In genomic region chr4:77193511-77194236, GRCh38 we compare ENCODE assay signal across 8 cellular contexts. TPM values are rescaled to one million over a fixed set of nuclear protein-coding genes. Genes with fewer than 3 reads are reported as not detected.
A peak's percentile ranks its signal among the peaks of the same experiment; 100 is the strongest.
DNase-seq lines count a peak whose midpoint lies in the region; ATAC-seq, FAIRE-seq and TF ChIP-seq lines count a peak whose summit lies in the region.

No MANE protein-coding gene starts in this region.

- peak overlapping the region; percentile 47 for H3K9ac ChIP-seq in OCI-LY3 (ENCODE audit: low read length)

- H3K36me3 ChIP-seq in OCI-LY3 (replicated peaks; ENCODE audit: low read depth, low read length), result no peaks in the 10 kb centered on the region

- H3K27me3 ChIP-seq in OCI-LY3 (ENCODE audit: low read depth, low read length), result peaks cover 15% of the 10 kb centered on the region

- H3K9me3 ChIP-seq in OCI-LY3 (ENCODE audit: insufficient read depth, low read length), result no peaks in the 10 kb centered on the region

- H3K79me2 ChIP-seq in OCI-LY3 (ENCODE audit: low read length), result no peaks in the 10 kb centered on the region

- H3K4me1 ChIP-seq in OCI-LY3 (ENCODE audit: low read length), result peaks cover 23% of the 10 kb centered on the region

- peak overlapping the region; percentile 80 for H3K4me2 ChIP-seq in OCI-LY3 (ENCODE audit: low read length)

- H4K20me1 ChIP-seq in OCI-LY3 (ENCODE audit: insufficient read depth, low read length), result no peaks in the 10 kb centered on the region

- H2AFZ ChIP-seq in OCI-LY3 (ENCODE audit: low read depth, low read length), result peak overlapping the region; percentile 80

- peak; percentile 78 for DNase-seq in GM12892 (ENCODE audit: insufficient read length)
- peak; percentile 53 for DNase-seq in activated T-helper 9 cell treated with anti-CD3 and anti-CD28 coated beads, Interleukin-2, amount 50 U/mL, for 16 hours (ENCODE audit: low read depth)
- DNase-seq in lower leg skin (ENCODE audit: low spot score in 2 of 2), result peak; percentile 55 to 90
- peak; percentile 41 to 75 for DNase-seq in stimulated activated CD8-positive, alpha-beta memory T cell treated with anti-CD3 and anti-CD28 coated beads, Interleukin-7, amount 100 ng/mL, for 48 hours (ENCODE audit: extremely low read depth in 1 of 2, low read depth in 1 of 2)
- no peak for DNase-seq in NCI-H1694 treated with DMSO at 0.1 percent for 48 hours (lab: John Stamatoyannopoulos, UW)
- no peak for DNase-seq in NCI-H128 (lab: John Stamatoyannopoulos, UW; ENCODE audit: unreplicated experiment)

- H3K4me3 ChIP-seq in OCI-LY3 (ENCODE audit: low read length) (peak overlapping the region; percentile 76), lower leg skin (ENCODE audit: low read depth, poor library complexity, severe bottlenecking) (no peak overlapping the region)

- peak overlapping the region; percentile 35 for H3K27ac ChIP-seq in OCI-LY3 (ENCODE audit: low read length)

- ATAC-seq in HG02623 (IDR thresholded peaks at IDR 0.05; ENCODE audit: unreplicated experiment), result peak; percentile 90

- 78 to 80% methylated on average over 21 of the region's 21 CpGs for WGBS in lower leg skin, 2 donors

- peak; percentile 54; the same call in 1 of the 2 replicates for TF ChIP-seq POLR2A in GM12892 (IDR thresholded peaks at IDR 0.05; ENCODE audit: low read depth, low read length)
- no peak for TF ChIP-seq POLR2A in lower leg skin (IDR thresholded peaks at IDR 0.05)

- no peak for TF ChIP-seq CTCF in OCI-LY3 (IDR thresholded peaks at IDR 0.05; ENCODE audit: low read depth, low read length)
- no peak for TF ChIP-seq CTCF in lower leg skin (IDR thresholded peaks at IDR 0.05)

- FAIRE-seq in GM12892 (lab: Jason Lieb, UNC), result peak; percentile 92

- intact Hi-C loops in lower leg skin (cut with DNase I; ENCODE audit: low total_unique reads), result no loop called here

RNA-seq across cellular contexts. Expression of gene CCNG2, which starts 36.7 kb away (rescaled TPM):
- 35.0 TPM for polyA plus RNA-seq in GM12892 (2012; ENCODE audit: missing spikeins)
- 10 to 100 TPM; 31.7 to 75.1 (median 40.0) TPM for total RNA-seq in lower leg skin

Comparison
In these comparisons a context has a peak if more than half of its experiments do, and no peak if none do; other contexts are left out.
1. DNase-seq: peak in GM12892 (single experiment), activated T-helper 9 cell treated with anti-CD3 and anti-CD28 coated beads, Interleukin-2, amount 50 U/mL, for 16 hours (single experiment), lower leg skin (2 of 2) and stimulated activated CD8-positive, alpha-beta memory T cell treated with anti-CD3 and anti-CD28 coated beads, Interleukin-7, amount 100 ng/mL, for 48 hours (2 of 2); none in NCI-H1694 treated with DMSO at 0.1 percent for 48 hours (single experiment) and NCI-H128 (single experiment).